ENCODE assay signal across 1 cellular context in the genomic region with DNA sequence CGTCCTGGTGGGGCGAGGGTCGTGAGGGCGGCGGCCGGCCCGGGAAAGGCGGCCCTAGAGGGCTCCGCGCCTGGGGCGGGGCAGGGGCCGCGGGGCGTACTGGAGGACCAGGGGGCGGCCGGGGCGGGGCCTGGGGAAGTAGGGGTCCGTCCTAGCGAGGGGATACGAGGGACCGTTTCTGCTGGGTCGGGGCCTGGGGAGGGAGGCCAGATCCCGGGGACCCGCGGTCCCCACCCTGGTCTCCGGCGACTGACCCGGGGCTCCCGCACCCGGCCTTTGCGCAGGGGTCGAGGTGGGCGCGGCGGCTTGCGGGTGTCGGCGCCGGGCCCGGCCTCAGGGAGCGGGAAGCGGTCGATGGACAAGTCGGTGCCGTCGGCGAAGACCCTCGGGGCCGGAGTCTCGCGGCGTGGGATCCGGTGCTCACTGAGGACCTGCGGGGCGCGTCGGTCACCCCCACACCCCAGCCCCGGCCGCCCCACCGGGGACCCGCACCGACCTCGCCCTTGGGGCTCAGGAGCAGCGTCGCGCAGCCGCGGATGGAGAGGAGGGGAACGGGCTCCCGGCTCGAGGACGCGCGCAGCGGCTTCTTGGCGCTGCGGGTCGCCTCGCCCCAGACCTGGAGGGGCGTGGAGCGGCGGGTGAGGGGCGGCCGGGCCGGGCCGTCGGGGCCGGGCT.
TF ChIP-seq lines count a peak whose summit lies in the region.

No MANE protein-coding gene starts in this region.

TF ChIP-seq in HepG2, 621 proteins besides CTCF, POLR2A, EP300 and RAD21:
- TF ChIP-seq, protein P1, sequence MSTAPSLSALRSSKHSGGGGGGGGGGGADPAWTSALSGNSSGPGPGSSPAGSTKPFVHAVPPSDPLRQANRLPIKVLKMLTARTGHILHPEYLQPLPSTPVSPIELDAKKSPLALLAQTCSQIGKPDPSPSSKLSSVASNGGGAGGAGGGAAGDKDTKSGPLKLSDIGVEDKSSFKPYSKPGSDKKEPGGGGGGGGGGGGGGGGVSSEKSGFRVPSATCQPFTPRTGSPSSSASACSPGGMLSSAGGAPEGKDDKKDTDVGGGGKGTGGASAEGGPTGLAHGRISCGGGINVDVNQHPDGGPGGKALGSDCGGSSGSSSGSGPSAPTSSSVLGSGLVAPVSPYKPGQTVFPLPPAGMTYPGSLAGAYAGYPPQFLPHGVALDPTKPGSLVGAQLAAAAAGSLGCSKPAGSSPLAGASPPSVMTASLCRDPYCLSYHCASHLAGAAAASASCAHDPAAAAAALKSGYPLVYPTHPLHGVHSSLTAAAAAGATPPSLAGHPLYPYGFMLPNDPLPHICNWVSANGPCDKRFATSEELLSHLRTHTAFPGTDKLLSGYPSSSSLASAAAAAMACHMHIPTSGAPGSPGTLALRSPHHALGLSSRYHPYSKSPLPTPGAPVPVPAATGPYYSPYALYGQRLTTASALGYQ (CRISPR knock-in tag; IDR thresholded peaks at IDR 0.05) = no peak
- TF ChIP-seq SRY (CRISPR knock-in tag; IDR thresholded peaks at IDR 0.05) = no peak
- TF ChIP-seq, protein P2, sequence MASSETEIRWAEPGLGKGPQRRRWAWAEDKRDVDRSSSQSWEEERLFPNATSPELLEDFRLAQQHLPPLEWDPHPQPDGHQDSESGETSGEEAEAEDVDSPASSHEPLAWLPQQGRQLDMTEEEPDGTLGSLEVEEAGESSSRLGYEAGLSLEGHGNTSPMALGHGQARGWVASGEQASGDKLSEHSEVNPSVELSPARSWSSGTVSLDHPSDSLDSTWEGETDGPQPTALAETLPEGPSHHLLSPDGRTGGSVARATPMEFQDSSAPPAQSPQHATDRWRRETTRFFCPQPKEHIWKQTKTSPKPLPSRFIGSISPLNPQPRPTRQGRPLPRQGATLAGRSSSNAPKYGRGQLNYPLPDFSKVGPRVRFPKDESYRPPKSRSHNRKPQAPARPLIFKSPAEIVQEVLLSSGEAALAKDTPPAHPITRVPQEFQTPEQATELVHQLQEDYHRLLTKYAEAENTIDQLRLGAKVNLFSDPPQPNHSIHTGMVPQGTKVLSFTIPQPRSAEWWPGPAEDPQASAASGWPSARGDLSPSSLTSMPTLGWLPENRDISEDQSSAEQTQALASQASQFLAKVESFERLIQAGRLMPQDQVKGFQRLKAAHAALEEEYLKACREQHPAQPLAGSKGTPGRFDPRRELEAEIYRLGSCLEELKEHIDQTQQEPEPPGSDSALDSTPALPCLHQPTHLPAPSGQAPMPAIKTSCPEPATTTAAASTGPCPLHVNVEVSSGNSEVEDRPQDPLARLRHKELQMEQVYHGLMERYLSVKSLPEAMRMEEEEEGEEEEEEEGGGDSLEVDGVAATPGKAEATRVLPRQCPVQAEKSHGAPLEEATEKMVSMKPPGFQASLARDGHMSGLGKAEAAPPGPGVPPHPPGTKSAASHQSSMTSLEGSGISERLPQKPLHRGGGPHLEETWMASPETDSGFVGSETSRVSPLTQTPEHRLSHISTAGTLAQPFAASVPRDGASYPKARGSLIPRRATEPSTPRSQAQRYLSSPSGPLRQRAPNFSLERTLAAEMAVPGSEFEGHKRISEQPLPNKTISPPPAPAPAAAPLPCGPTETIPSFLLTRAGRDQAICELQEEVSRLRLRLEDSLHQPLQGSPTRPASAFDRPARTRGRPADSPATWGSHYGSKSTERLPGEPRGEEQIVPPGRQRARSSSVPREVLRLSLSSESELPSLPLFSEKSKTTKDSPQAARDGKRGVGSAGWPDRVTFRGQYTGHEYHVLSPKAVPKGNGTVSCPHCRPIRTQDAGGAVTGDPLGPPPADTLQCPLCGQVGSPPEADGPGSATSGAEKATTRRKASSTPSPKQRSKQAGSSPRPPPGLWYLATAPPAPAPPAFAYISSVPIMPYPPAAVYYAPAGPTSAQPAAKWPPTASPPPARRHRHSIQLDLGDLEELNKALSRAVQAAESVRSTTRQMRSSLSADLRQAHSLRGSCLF (CRISPR knock-in tag; IDR thresholded peaks at IDR 0.05; ENCODE audit: borderline replicate concordance) = no peak
- no peak for TF ChIP-seq ZNF12 (CRISPR knock-in tag; IDR thresholded peaks at IDR 0.05)
- TF ChIP-seq ELF3 (CRISPR knock-in tag; IDR thresholded peaks at IDR 0.05) = no peak
- TF ChIP-seq, protein P3, sequence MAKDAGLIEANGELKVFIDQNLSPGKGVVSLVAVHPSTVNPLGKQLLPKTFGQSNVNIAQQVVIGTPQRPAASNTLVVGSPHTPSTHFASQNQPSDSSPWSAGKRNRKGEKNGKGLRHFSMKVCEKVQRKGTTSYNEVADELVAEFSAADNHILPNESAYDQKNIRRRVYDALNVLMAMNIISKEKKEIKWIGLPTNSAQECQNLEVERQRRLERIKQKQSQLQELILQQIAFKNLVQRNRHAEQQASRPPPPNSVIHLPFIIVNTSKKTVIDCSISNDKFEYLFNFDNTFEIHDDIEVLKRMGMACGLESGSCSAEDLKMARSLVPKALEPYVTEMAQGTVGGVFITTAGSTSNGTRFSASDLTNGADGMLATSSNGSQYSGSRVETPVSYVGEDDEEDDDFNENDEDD (CRISPR knock-in tag; IDR thresholded peaks at IDR 0.05; ENCODE audit: borderline replicate concordance) = no peak
- TF ChIP-seq RFX1 (IDR thresholded peaks at IDR 0.05) = no peak
- no peak for TF ChIP-seq ZNF816 (CRISPR knock-in tag; IDR thresholded peaks at IDR 0.05; ENCODE audit: borderline replicate concordance)
- TF ChIP-seq KLF16 (CRISPR knock-in tag; IDR thresholded peaks at IDR 0.05) = no peak
- TF ChIP-seq CREB1 (IDR thresholded peaks at IDR 0.05) = no peak
- TF ChIP-seq CREB1 (CRISPR knock-in tag; IDR thresholded peaks at IDR 0.05) = no peak
- no peak for TF ChIP-seq CBX1 (IDR thresholded peaks at IDR 0.05; ENCODE audit: low read depth)
- no peak for TF ChIP-seq MIER2 (CRISPR knock-in tag; IDR thresholded peaks at IDR 0.05)
- TF ChIP-seq, protein P4, sequence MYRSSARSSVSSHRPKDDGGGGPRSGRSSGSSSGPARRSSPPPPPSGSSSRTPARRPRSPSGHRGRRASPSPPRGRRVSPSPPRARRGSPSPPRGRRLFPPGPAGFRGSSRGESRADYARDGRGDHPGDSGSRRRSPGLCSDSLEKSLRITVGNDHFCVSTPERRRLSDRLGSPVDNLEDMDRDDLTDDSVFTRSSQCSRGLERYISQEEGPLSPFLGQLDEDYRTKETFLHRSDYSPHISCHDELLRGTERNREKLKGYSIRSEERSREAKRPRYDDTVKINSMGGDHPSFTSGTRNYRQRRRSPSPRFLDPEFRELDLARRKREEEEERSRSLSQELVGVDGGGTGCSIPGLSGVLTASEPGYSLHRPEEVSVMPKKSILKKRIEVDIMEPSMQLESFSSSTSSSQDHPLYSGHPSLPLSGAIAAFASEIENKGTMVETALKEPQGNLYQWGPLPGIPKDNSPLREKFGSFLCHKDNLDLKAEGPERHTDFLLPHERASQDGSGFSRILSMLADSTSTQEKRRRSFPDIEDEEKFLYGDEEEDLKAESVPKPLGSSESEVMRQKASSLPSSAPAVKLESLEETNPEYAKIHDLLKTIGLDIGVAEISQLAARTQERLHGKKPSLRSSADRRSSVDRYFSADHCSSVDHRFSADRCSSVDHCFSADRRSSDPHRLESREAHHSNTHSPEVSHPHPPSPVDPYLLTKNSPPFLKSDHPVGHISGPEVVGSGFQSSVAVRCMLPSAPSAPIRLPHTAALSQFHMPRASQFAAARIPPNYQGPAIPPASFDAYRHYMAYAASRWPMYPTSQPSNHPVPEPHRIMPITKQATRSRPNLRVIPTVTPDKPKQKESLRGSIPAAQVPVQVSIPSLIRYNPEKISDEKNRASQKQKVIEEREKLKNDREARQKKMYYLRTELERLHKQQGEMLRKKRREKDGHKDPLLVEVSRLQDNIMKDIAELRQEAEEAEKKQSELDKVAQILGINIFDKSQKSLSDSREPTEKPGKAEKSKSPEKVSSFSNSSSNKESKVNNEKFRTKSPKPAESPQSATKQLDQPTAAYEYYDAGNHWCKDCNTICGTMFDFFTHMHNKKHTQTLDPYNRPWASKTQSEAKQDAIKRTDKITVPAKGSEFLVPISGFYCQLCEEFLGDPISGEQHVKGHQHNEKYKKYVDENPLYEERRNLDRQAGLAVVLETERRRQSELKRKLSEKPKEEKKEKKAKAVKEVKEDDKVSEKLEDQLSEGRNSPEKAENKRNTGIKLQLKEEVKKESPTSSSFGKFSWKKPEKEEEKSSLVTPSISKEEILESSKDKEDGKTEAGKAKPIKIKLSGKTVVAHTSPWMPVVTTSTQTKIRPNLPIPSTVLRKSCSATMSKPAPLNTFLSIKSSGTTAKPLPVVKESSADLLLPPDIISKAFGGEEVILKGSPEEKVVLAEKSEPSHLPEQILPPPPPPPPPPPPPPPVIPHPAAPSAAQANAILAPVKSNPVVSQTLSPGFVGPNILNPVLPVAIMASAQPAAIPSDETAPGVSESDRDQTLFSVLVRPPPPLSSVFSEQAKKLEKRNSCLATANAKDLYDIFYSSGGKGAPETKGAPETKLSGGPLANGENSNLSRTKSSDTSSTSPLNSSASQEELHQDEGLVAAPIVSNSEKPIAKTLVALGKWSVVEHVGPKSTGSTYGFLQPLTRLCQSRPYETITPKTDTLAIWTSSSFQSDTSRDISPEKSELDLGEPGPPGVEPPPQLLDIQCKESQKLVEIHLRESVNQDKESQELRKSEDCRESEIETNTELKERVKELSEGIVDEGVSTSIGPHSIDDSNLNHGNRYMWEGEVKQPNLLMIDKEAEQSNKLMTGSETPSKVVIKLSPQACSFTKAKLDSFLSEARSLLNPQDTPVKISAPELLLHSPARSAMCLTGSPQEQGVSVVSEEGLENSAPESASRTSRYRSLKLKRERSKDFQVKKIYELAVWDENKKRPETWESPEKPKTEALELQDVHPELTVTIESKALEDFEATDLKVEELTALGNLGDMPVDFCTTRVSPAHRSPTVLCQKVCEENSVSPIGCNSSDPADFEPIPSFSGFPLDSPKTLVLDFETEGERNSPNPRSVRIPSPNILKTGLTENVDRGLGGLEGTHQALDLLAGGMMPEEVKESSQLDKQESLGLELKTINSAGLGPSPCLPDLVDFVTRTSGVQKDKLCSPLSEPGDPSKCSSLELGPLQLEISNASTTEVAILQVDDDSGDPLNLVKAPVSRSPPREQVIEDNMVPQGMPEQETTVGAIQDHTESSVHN (CRISPR knock-in tag; IDR thresholded peaks at IDR 0.05) = no peak
- TF ChIP-seq RAD51 (IDR thresholded peaks at IDR 0.05; ENCODE audit: borderline replicate concordance) = no peak
- TF ChIP-seq ETV6 (CRISPR knock-in tag; conservative IDR thresholded peaks at IDR 0.05) = no peak
- TF ChIP-seq NR2C2 (CRISPR knock-in tag; IDR thresholded peaks at IDR 0.05; ENCODE audit: borderline replicate concordance) = no peak
- TF ChIP-seq ZNF546 (CRISPR knock-in tag; conservative IDR thresholded peaks at IDR 0.05) = no peak
- no peak for TF ChIP-seq ZNF17 (CRISPR knock-in tag; IDR thresholded peaks at IDR 0.05)
- no peak for TF ChIP-seq SIX4 (CRISPR knock-in tag; IDR thresholded peaks at IDR 0.05)
